Comparison of ENCODE assay signal across 19 cellular contexts in the genomic region with DNA sequence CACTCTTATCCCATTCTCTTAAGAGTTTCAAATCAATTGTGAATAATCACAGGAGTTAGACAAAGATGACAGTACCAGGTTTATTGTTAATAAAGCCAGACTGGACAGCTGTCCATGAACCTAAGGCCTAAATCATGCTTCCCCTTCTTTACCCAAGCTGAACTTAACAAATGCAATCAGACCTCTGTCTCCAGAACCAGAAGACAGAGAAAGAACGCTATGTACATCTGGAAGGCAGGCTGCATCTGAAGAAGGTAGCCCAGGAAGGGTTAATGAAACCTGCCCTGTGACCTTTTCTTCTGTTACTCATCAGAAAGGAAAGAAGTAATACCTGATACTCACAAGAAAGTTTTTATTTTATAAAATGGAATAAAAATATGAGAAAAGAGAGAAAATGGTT.
A peak's percentile ranks its signal among the peaks of the same experiment; 100 is the strongest.
DNase-seq lines count a peak whose midpoint lies in the region; ATAC-seq and TF ChIP-seq lines count a peak whose summit lies in the region.
"Had no signal": no experiment of that assay in that cellular context is flagged by ENCODE, and none has a peak within 500 bp of the region (broad histone marks: within the 10 kb centered on the region; RNA-seq: fewer than 3 reads in every experiment).

No MANE protein-coding gene starts in this region.

- DNase-seq in heart left ventricle: no peak
- no peak for DNase-seq in Right ventricle myocardium inferior (ENCODE audit: missing footprints)
- DNase-seq in right atrium auricular region (ENCODE audit: low spot score): no peak
- no peak for DNase-seq in mammary epithelial cell
- DNase-seq in activated T-cell treated with anti-CD3 and anti-CD28 coated beads, Interleukin-2, amount 50 U/mL, for 4 hours: no peak
- DNase-seq: Calu3; CD8-positive, alpha-beta T cell; DMS79 treated with DMSO at 0.1 percent for 48 hours; GF-D8; GOT3; H7; HFFc6 had no signal

- BruUV-seq in mammary epithelial cell (replicated peaks; lab: Mats Ljungman, UMichigan): no TSS peak

- H3K9me3 Mint-ChIP-seq in nephron: no peaks in the 10 kb centered on the region
- no peaks in the 10 kb centered on the region for H3K9me3 Mint-ChIP-seq in activated T-cell treated with anti-CD3 and anti-CD28 coated beads, Interleukin-2, amount 50 U/mL, for 4 hours
- H3K9me3 Mint-ChIP-seq: CD8-positive, alpha-beta T cell; HFFc6 had no signal

- H3K4me2 ChIP-seq in mammary epithelial cell (ENCODE audit: insufficient read depth, low read depth, low read length): no peak overlapping the region
- H3K4me2 ChIP-seq: BLaER1 treated with 17β-estradiol and CSF1 and Interleukin-3, amounts not matched to agents 10 nM and 100 nM had no signal

- peaks cover 50% of the 10 kb centered on the region for H3K4me1 Mint-ChIP-seq in nephron
- no peaks in the 10 kb centered on the region for H3K4me1 Mint-ChIP-seq in activated T-cell treated with anti-CD3 and anti-CD28 coated beads, Interleukin-2, amount 50 U/mL, for 4 hours (ENCODE audit: low read depth)
- H3K4me1 Mint-ChIP-seq: B cell had no signal

- H3K9ac ChIP-seq in skeletal muscle tissue (ENCODE audit: low read depth in 1 of 3, low read length in 3 of 3) (peak overlapping the region; percentile 28 to 57 (median 54)), mammary epithelial cell (ENCODE audit: insufficient read depth, low read length) (no peak overlapping the region)
- H3K9ac ChIP-seq: BLaER1 treated with 17β-estradiol and CSF1 and Interleukin-3, amounts not matched to agents 10 nM and 100 nM had no signal

- WGBS in heart left ventricle, 4 donors: 80 to 85% (median 83%) methylated on average over 1 of the region's 1 CpG
- WGBS in mammary epithelial cell (ENCODE audit: low coverage, missing lambda C conversion rate): 92% methylated on average over 1 of the region's 1 CpG

- TF ChIP-seq CTCF in heart left ventricle (IDR thresholded peaks at IDR 0.05): no peak
- TF ChIP-seq CTCF in right atrium auricular region (IDR thresholded peaks at IDR 0.05): no peak
- no peak for TF ChIP-seq CTCF in nephron (IDR thresholded peaks at IDR 0.05; ENCODE audit: unreplicated experiment in 3 of 3)
- TF ChIP-seq CTCF in mammary epithelial cell (conservative IDR thresholded peaks at IDR 0.05 in 1 of 2, IDR thresholded peaks at IDR 0.05 in 1 of 2; ENCODE audit: extremely low read depth in 1 of 2, insufficient read depth in 1 of 2, low read depth in 1 of 2, low read length in 2 of 2): no peak

- H3K4me3 ChIP-seq in heart left ventricle (peak overlapping the region in 3 of 12 donors; percentile 10 to 18 (median 15)), right atrium auricular region (no peak overlapping the region), skeletal muscle tissue (ENCODE audit: low read length in 3 of 3) (peak overlapping the region; percentile 27 to 40 (median 30)), mammary epithelial cell (replicated peaks in 1 of 3; ENCODE audit: insufficient read depth in 1 of 3, low read depth in 2 of 3, low read length in 3 of 3) (no peak overlapping the region)
- H3K4me3 ChIP-seq: BLaER1 treated with 17β-estradiol and CSF1 and Interleukin-3, amounts not matched to agents 10 nM and 100 nM had no signal

- no peak overlapping the region for H3K4me3 Mint-ChIP-seq in nephron
- H3K4me3 Mint-ChIP-seq in activated T-cell treated with anti-CD3 and anti-CD28 coated beads, Interleukin-2, amount 50 U/mL, for 4 hours: no peak overlapping the region
- H3K4me3 Mint-ChIP-seq: B cell; CD8-positive, alpha-beta T cell; HFFc6 had no signal

- dilution Hi-C loops in mammary epithelial cell (cut with HindIII; ENCODE audit: low sequenced_read_pairs): no loop called here

- no peaks in the 10 kb centered on the region for H4K20me1 ChIP-seq in mammary epithelial cell (ENCODE audit: insufficient read depth, low read length)
- H4K20me1 ChIP-seq: BLaER1 treated with 17β-estradiol and CSF1 and Interleukin-3, amounts not matched to agents 10 nM and 100 nM had no signal

- peak overlapping the region; percentile 38 to 72 (median 59) for H3K27ac Mint-ChIP-seq in nephron
- H3K27ac Mint-ChIP-seq: B cell; CD8-positive, alpha-beta T cell; HFFc6 had no signal

- no peak overlapping the region for H2AFZ ChIP-seq in mammary epithelial cell (ENCODE audit: low read depth, low read length)

- H3K9me3 ChIP-seq in heart left ventricle: no peaks in the 10 kb centered on the region
- no peaks in the 10 kb centered on the region for H3K9me3 ChIP-seq in right atrium auricular region
- no peaks in the 10 kb centered on the region for H3K9me3 ChIP-seq in skeletal muscle tissue (ENCODE audit: control insufficient read depth in 3 of 3, low read length in 3 of 3)
- H3K9me3 ChIP-seq in mammary epithelial cell (replicated peaks; ENCODE audit: insufficient read depth, low read length): no peaks in the 10 kb centered on the region

- H3K4me1 ChIP-seq in heart left ventricle (peaks cover 0 to 19% (median 0%) of the 10 kb centered on the region in 12 donors), right atrium auricular region (no peaks in the 10 kb centered on the region), skeletal muscle tissue (ENCODE audit: control insufficient read depth in 3 of 3, insufficient read depth in 3 of 3, low read length in 3 of 3) (peaks cover 11 to 28% (median 20%) of the 10 kb centered on the region in 3 donors), mammary epithelial cell (ENCODE audit: insufficient read depth, low read length) (no peaks in the 10 kb centered on the region)

- CTCF ChIA-PET in mammary epithelial cell (lab: Charles Lee; ENCODE audit: low non-redundant PET): no interaction called here

- in situ Hi-C loops in mammary epithelial cell (cut with MboI; ENCODE audit: low sequenced_read_pairs in 2 of 2): no loop called here

- H3K27me3 Mint-ChIP-seq in nephron (ENCODE audit: low read depth): no peaks in the 10 kb centered on the region
- no peaks in the 10 kb centered on the region for H3K27me3 Mint-ChIP-seq in activated T-cell treated with anti-CD3 and anti-CD28 coated beads, Interleukin-2, amount 50 U/mL, for 4 hours (ENCODE audit: low read depth)
- H3K27me3 Mint-ChIP-seq: B cell had no signal

- H3K27me3 ChIP-seq in heart left ventricle (no peaks in the 10 kb centered on the region), right atrium auricular region (no peaks in the 10 kb centered on the region), skeletal muscle tissue (ENCODE audit: control insufficient read depth in 3 of 3, insufficient read depth in 3 of 3, low read length in 3 of 3) (no peaks in the 10 kb centered on the region), mammary epithelial cell (ENCODE audit: insufficient read depth, low read length) (peaks cover 3% of the 10 kb centered on the region)
- H3K27me3 ChIP-seq: BLaER1 treated with 17β-estradiol and CSF1 and Interleukin-3, amounts not matched to agents 10 nM and 100 nM had no signal

- H3K27ac ChIP-seq in heart left ventricle: peak overlapping the region in 10 of 12 donors; percentile 0 to 70 (median 56)
- peak overlapping the region; percentile 60 for H3K27ac ChIP-seq in right atrium auricular region
- peak overlapping the region; percentile 54 for H3K27ac ChIP-seq in skeletal muscle tissue (ENCODE audit: low read depth, low read length)
- H3K27ac ChIP-seq in mammary epithelial cell (ENCODE audit: insufficient read depth, low read depth, low read length): no peak overlapping the region
- H3K27ac ChIP-seq: BLaER1 treated with 17β-estradiol and CSF1 and Interleukin-3, amounts not matched to agents 10 nM and 100 nM had no signal

- ATAC-seq in heart left ventricle (peak in 1 of 4 donors; percentile 50), Right ventricle myocardium inferior (no peak), HG02870 (IDR thresholded peaks at IDR 0.05; ENCODE audit: unreplicated experiment) (no peak)
- no peak for ATAC-seq in activated T-cell treated with anti-CD3 and anti-CD28 coated beads, Interleukin-2, amount 50 U/mL, for 4 hours
- ATAC-seq: CD8-positive, alpha-beta T cell; HCT116; HepG2 had no signal

- peaks cover 3% of the 10 kb centered on the region for H3K36me3 Mint-ChIP-seq in nephron (ENCODE audit: low read depth)
- H3K36me3 Mint-ChIP-seq in activated T-cell treated with anti-CD3 and anti-CD28 coated beads, Interleukin-2, amount 50 U/mL, for 4 hours (ENCODE audit: insufficient read depth): no peaks in the 10 kb centered on the region
- H3K36me3 Mint-ChIP-seq: CD8-positive, alpha-beta T cell had no signal

- no peaks in the 10 kb centered on the region for H3K79me2 ChIP-seq in mammary epithelial cell (ENCODE audit: insufficient read depth, low read length)

- intact Hi-C loops in heart left ventricle (cut with DNase I) (loop anchor here in 2 of 10 donors (10.0 kb wide), 1 partner anchor 115 kb away; a partner anchor contains a TSS), Right ventricle myocardium inferior (cut with DNase I) (loop anchor here (10.0 kb wide), 1 partner anchor 115 kb away; a partner anchor contains a TSS), mammary epithelial cell (cut with micrococcal nuclease) (no loop called here)

- no peaks in the 10 kb centered on the region for H3K36me3 ChIP-seq in heart left ventricle
- H3K36me3 ChIP-seq in right atrium auricular region: no peaks in the 10 kb centered on the region
- H3K36me3 ChIP-seq in skeletal muscle tissue (ENCODE audit: control insufficient read depth in 3 of 3, insufficient read depth in 3 of 3, low read length in 3 of 3): no peaks in the 10 kb centered on the region
- no peaks in the 10 kb centered on the region for H3K36me3 ChIP-seq in mammary epithelial cell (ENCODE audit: insufficient read depth, low read length)

- no peak for TF ChIP-seq POLR2A in heart left ventricle (IDR thresholded peaks at IDR 0.05)

Comparison
In these comparisons a context has a peak if more than half of its experiments do, and no peak if none do; other contexts are left out.
1. H3K4me3 ChIP-seq: peak in skeletal muscle tissue (3 of 3); none in right atrium auricular region (0 of 2) and mammary epithelial cell (0 of 3).